ENCODE assay signal across 1 cellular context in the genomic region with DNA sequence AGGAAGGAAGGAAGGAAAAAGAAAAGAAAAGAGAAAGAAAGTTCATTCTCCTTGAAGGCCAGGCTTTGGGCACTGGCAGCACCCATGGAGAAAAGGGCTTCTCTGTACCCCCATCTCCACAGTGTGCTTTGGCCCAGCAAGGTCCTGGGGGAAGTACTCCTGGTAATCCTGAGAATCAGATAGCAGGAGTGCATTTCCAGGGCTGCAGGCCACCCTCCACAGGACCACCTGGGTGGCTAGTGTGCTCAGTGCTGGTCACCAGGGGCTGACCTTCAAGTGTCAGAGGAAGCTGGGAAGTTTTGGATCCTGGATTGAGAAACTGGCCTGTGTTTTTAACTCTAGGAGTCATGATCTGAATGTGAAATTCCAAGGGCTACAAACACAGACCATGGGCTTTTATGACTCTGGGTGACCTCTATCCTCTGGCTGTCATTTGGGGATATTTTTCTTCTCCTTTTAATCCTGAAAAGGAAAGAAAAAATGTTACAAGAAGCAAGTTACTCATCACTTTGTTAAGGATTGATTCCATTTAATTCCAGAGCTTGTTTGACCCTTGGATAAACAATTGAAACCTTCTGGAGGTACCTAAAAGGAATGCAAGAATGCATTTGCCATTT.
TF ChIP-seq lines count a peak whose summit lies in the region.

No MANE protein-coding gene starts in this region.

TF ChIP-seq in IMR-90, 13 proteins besides CTCF, POLR2A, EP300 and RAD21 (continued from another document):
- TF ChIP-seq FOS (IDR thresholded peaks at IDR 0.05; ENCODE audit: low read depth, low read length) (no peak), RFX5 (IDR thresholded peaks at IDR 0.05; ENCODE audit: low read depth, low read length) (no peak), CEBPB (IDR thresholded peaks at IDR 0.05; ENCODE audit: low read depth, low read length) (no peak), MAZ (IDR thresholded peaks at IDR 0.05; ENCODE audit: borderline replicate concordance, low read depth, low read length) (no peak), MAFK (IDR thresholded peaks at IDR 0.05; ENCODE audit: low read depth, low read length) (no peak), CHD1 (IDR thresholded peaks at IDR 0.05; ENCODE audit: low read depth, low read length) (no peak)
- TF ChIP-seq, protein P1, sequence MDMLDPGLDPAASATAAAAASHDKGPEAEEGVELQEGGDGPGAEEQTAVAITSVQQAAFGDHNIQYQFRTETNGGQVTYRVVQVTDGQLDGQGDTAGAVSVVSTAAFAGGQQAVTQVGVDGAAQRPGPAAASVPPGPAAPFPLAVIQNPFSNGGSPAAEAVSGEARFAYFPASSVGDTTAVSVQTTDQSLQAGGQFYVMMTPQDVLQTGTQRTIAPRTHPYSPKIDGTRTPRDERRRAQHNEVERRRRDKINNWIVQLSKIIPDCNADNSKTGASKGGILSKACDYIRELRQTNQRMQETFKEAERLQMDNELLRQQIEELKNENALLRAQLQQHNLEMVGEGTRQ (IDR thresholded peaks at IDR 0.05; ENCODE audit: low read depth, low read length) = no peak
